ENCODE assay signal across 28 cellular contexts in genomic region chr14:93765032-93765626, GRCh38. TPM values are rescaled to one million over a fixed set of nuclear protein-coding genes. Genes with fewer than 3 reads are reported as not detected.
DNase-seq lines count a peak whose midpoint lies in the region; ATAC-seq and TF ChIP-seq lines count a peak whose summit lies in the region.
"Had no signal": no experiment of that assay in that cellular context is flagged by ENCODE, and none has a peak within 500 bp of the region (broad histone marks: within the 10 kb centered on the region; RNA-seq: fewer than 3 reads in every experiment).

No MANE protein-coding gene starts in this region.

- H3K9me3 ChIP-seq in gastroesophageal sphincter, result no peaks in the 10 kb centered on the region
- no peaks in the 10 kb centered on the region for H3K9me3 ChIP-seq in stomach smooth muscle (ENCODE audit: control insufficient read depth in 2 of 2, low read length in 2 of 2)
- no peaks in the 10 kb centered on the region for H3K9me3 ChIP-seq in spleen
- H3K9me3 ChIP-seq: heart left ventricle, right atrium auricular region, upper lobe of left lung had no signal

- H3K27ac ChIP-seq in gastroesophageal sphincter, result peak overlapping the region; percentile 72 to 91 (median 86)
- peak overlapping the region; percentile 99 for H3K27ac ChIP-seq in stomach smooth muscle (ENCODE audit: low read length)
- H3K27ac ChIP-seq in spleen, result no peak overlapping the region
- H3K27ac ChIP-seq: right atrium auricular region, upper lobe of left lung, WERI-Rb-1 had no signal

- H3K27me3 ChIP-seq in gastroesophageal sphincter (no peaks in the 10 kb centered on the region), stomach smooth muscle (ENCODE audit: control insufficient read depth in 1 of 2, insufficient read depth in 2 of 2, low read length in 2 of 2) (no peaks in the 10 kb centered on the region), spleen (replicated peaks in 1 of 7) (peaks cover 0 to 43% (median 0%) of the 10 kb centered on the region in 7 donors)
- H3K27me3 ChIP-seq: heart left ventricle, right atrium auricular region, upper lobe of left lung had no signal

- DNase-seq in NCI-H524 (lab: John Stamatoyannopoulos, UW) (peak; percentile 27 to 71), NCI-H524 treated with DMSO at 0.1 percent for 48 hours (lab: John Stamatoyannopoulos, UW) (no peak), NCI-H510A (lab: John Stamatoyannopoulos, UW) (peak; percentile 30), spleen (no peak)
- DNase-seq: ACHN; activated CD4-positive, alpha-beta T cell treated with anti-CD3 and anti-CD28 coated beads, Interleukin-2, amount 10 ng/mL, durations not matched to agents 24 days and 14 days; activated CD8-positive, alpha-beta memory T cell treated with anti-CD3 and anti-CD28 coated beads, Interleukin-2, amount 10 ng/mL, durations not matched to agents 7 days and 5 days; activated T-cell treated with anti-CD3 and anti-CD28 coated beads, Interleukin-2, amount 50 U/mL, for 48 hours; GF-D8; kidney; midbrain; NCI-H1694; NK-92 treated with Interleukin-12 subunit alpha and Interleukin-12 subunit beta, amount 100 ng/mL, for 24 hours; SIG-M5; T-helper 9 cell; upper lobe of left lung; WERI-Rb-1 had no signal

- no peak overlapping the region for H3K4me3 ChIP-seq in gastroesophageal sphincter
- peak overlapping the region; percentile 3 to 55 for H3K4me3 ChIP-seq in stomach smooth muscle (ENCODE audit: low read length in 2 of 2)
- H3K4me3 ChIP-seq in spleen, result no peak overlapping the region
- H3K4me3 ChIP-seq: heart left ventricle, right atrium auricular region, upper lobe of left lung had no signal

- peaks cover 0 to 25% of the 10 kb centered on the region in 2 donors for H3K36me3 ChIP-seq in gastroesophageal sphincter
- peaks cover 11 to 16% of the 10 kb centered on the region in 2 donors for H3K36me3 ChIP-seq in stomach smooth muscle (ENCODE audit: control insufficient read depth in 2 of 2, insufficient read depth in 2 of 2, low read length in 2 of 2)
- H3K36me3 ChIP-seq in spleen, result no peaks in the 10 kb centered on the region
- H3K36me3 ChIP-seq: heart left ventricle, right atrium auricular region, upper lobe of left lung, WERI-Rb-1 had no signal

- intact Hi-C loops in spleen (cut with DNase I; ENCODE audit: low total_unique reads), result no loop called here

- peak overlapping the region; percentile 44 to 71 for H3K9ac ChIP-seq in stomach smooth muscle (ENCODE audit: low read length in 2 of 2)

- TF ChIP-seq EP300 in gastroesophageal sphincter (IDR thresholded peaks at IDR 0.05), result peak; percentile 67

- TF ChIP-seq CTCF in gastroesophageal sphincter (IDR thresholded peaks at IDR 0.05) (no peak), spleen (IDR thresholded peaks at IDR 0.05 in 8 of 11, conservative IDR thresholded peaks at IDR 0.05 in 3 of 11) (no peak)

- H3K4me1 ChIP-seq in gastroesophageal sphincter (peaks cover 0 to 65% (median 36%) of the 10 kb centered on the region in 3 donors), stomach smooth muscle (ENCODE audit: control insufficient read depth, insufficient read depth, low read length) (peaks cover 77% of the 10 kb centered on the region), spleen (no peaks in the 10 kb centered on the region)
- H3K4me1 ChIP-seq: upper lobe of left lung had no signal

- ATAC-seq in gastroesophageal sphincter (peak; percentile 52), GM18517 (IDR thresholded peaks at IDR 0.05; ENCODE audit: unreplicated experiment) (no peak), GM21526 (IDR thresholded peaks at IDR 0.05; ENCODE audit: low FRiP score, unreplicated experiment) (no peak)
- ATAC-seq: activated CD8-positive, alpha-beta memory T cell treated with anti-CD3 and anti-CD28 coated beads, Interleukin-2, amount 10 ng/mL, durations not matched to agents 7 days and 5 days; HCT116; natural killer cell treated with Interleukin-12 subunit alpha and Interleukin-12 subunit beta and Interleukin-15 and Interleukin-18, amount 100 ng/mL, for 72 hours had no signal

- WGBS in gastroesophageal sphincter (ENCODE audit: low coverage in 1 of 2), 2 donors, result 20 to 52% methylated on average over 1 to 4 of the region's 6 CpGs
- WGBS in spleen, 5 donors, result 51 to 68% (median 60%) methylated on average over 6 of the region's 6 CpGs

- TF ChIP-seq POLR2A in gastroesophageal sphincter (IDR thresholded peaks at IDR 0.05) (no peak), spleen (IDR thresholded peaks at IDR 0.05) (no peak)

RNA-seq across cellular contexts. Expression of gene PRIMA1, which starts 23.2 kb away (rescaled TPM):
- total RNA-seq in gastroesophageal sphincter (10 to 100 TPM; 14.0 to 28.8 (median 16.4) TPM), spleen (under 1 TPM in 3 of 7 donors, not detected in 4; 0.13 to 0.52 (median 0.22) TPM)
- 1 to 10 TPM in 1 of 3 donors, under 1 TPM in 2; 0.09 to 2.0 (median 0.24) TPM for polyA plus RNA-seq in spleen
- total RNA-seq: activated CD4-positive, alpha-beta T cell treated with anti-CD3 and anti-CD28 coated beads, Interleukin-2, amount 10 ng/mL, durations not matched to agents 24 days and 14 days; activated CD8-positive, alpha-beta memory T cell treated with anti-CD3 and anti-CD28 coated beads, Interleukin-2, amount 10 ng/mL, durations not matched to agents 7 days and 5 days; endothelial cell of umbilical vein; natural killer cell treated with Interleukin-12 subunit alpha and Interleukin-12 subunit beta and Interleukin-15 and Interleukin-18, amount 100 ng/mL, for 72 hours; osteocyte had no signal
- polyA plus RNA-seq: BJ, endothelial cell of umbilical vein had no signal

Comparison
In these comparisons a context has a peak if more than half of its experiments do, and no peak if none do; other contexts are left out.
1. DNase-seq: peak in NCI-H524 (2 of 2) and NCI-H510A (single experiment); none in NCI-H524 treated with DMSO at 0.1 percent for 48 hours (single experiment) and spleen (single experiment).
2. H3K27ac ChIP-seq: peak in gastroesophageal sphincter (4 of 4) and stomach smooth muscle (single experiment); none in spleen (0 of 8).
3. H3K4me3 ChIP-seq: peak in stomach smooth muscle (2 of 2); none in gastroesophageal sphincter (0 of 2) and spleen (0 of 8).
4. RNA of gene PRIMA1, which starts 23.2 kb away (total RNA-seq): 14.0 to 28.8 TPM in gastroesophageal sphincter; 0.13 to 0.52 TPM in spleen; every median in the first group is over 4 times any median in the second.